In the genomic region with DNA sequence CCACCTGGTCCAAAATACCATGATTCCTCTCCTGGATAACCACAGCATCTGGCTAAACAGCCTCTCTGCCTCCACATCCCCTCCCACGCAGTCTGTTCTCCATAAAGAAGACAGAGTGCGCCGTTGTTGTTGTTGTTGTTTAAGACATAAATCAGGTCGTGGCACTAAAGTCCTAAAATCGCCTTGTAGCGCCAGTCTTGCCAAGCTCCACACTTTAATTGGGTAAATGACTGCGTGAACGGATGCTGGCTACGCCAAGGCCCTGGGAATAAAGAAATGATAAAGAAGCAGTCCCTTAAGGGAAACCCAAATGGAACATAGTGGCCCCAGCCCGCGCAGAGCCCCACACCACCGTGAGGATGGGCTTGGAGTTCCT, we compare ENCODE assay signal across 8 cellular contexts. TPM values are rescaled to one million over a fixed set of nuclear protein-coding genes. Genes with fewer than 3 reads are reported as not detected.
DNase-seq lines count a peak whose midpoint lies in the region; ATAC-seq, FAIRE-seq and TF ChIP-seq lines count a peak whose summit lies in the region.

No MANE protein-coding gene starts in this region.

- peak overlapping the region; percentile 63 for H3K27ac Mint-ChIP-seq in activated CD8-positive, alpha-beta memory T cell treated with anti-CD3 and anti-CD28 coated beads, Interleukin-2, amount 10 ng/mL, durations not matched to agents 7 days and 5 days

- CTCF ChIA-PET in activated CD8-positive, alpha-beta memory T cell treated with anti-CD3 and anti-CD28 coated beads, Interleukin-2, amount 10 ng/mL, durations not matched to agents 7 days and 5 days (lab: Charles Lee): interaction anchor here (0.6 to 6.3 kb wide), 6 partner anchors 11 to 219 kb away, joined by 3 to 35 read pairs (median 4); no protein-coding TSS in a partner anchor
- CTCF ChIA-PET in HepG2 (lab: Yijun Ruan, JAX; ENCODE audit: low intra/inter-chr PET ratio, low total read pairs): no interaction called here

- TF ChIP-seq RAD21 in HepG2 (CRISPR knock-in tag; IDR thresholded peaks at IDR 0.05): no peak

- H3K9me3 ChIP-seq in adrenal gland (replicated peaks in 1 of 3): no peaks in the 10 kb centered on the region
- H3K9me3 ChIP-seq in HepG2 (ENCODE audit: low read length): no peaks in the 10 kb centered on the region
- H3K9me3 ChIP-seq in tibial artery: no peaks in the 10 kb centered on the region

- no peaks in the 10 kb centered on the region for H3K9me3 Mint-ChIP-seq in activated CD8-positive, alpha-beta memory T cell treated with anti-CD3 and anti-CD28 coated beads, Interleukin-2, amount 10 ng/mL, durations not matched to agents 7 days and 5 days (ENCODE audit: low read depth)

- no peaks in the 10 kb centered on the region for H3K27me3 ChIP-seq in adrenal gland
- peaks cover 0 to 18% of the 10 kb centered on the region in 2 experiments; a peak in 3 of 5 replicates for H3K27me3 ChIP-seq in HepG2 (ENCODE audit: control insufficient read depth in 1 of 2, insufficient read depth in 2 of 2, low read length in 2 of 2)
- no peaks in the 10 kb centered on the region for H3K27me3 ChIP-seq in tibial artery

- H3K79me2 ChIP-seq in HepG2 (ENCODE audit: insufficient read depth, low read length): peaks cover 42% of the 10 kb centered on the region

- peaks cover 36% of the 10 kb centered on the region for H3K4me1 Mint-ChIP-seq in activated CD8-positive, alpha-beta memory T cell treated with anti-CD3 and anti-CD28 coated beads, Interleukin-2, amount 10 ng/mL, durations not matched to agents 7 days and 5 days

- H3K4me3 ChIP-seq in adrenal gland (peak overlapping the region; percentile 13 to 96 (median 56)), HepG2 (replicated peaks in 1 of 3; ENCODE audit: insufficient read depth in 1 of 3, low read depth in 2 of 3, low read length in 3 of 3) (peak overlapping the region; percentile 85 to 97 (median 91); a peak in 5 of 6 replicates), tibial artery (peak overlapping the region; percentile 85 to 99)

- 2 to 6% (median 3%) methylated on average over 9 to 12 of the region's 12 CpGs for WGBS in adrenal gland, 4 donors
- 14% methylated on average over 12 of the region's 12 CpGs for WGBS in HepG2 (ENCODE audit: low lambda C conversion rate)

- ATAC-seq in activated CD8-positive, alpha-beta memory T cell treated with anti-CD3 and anti-CD28 coated beads, Interleukin-2, amount 10 ng/mL, durations not matched to agents 7 days and 5 days: no peak
- ATAC-seq in HepG2 (no peak), HG03196 (IDR thresholded peaks at IDR 0.05; ENCODE audit: unreplicated experiment) (no peak)

- peaks cover 26% of the 10 kb centered on the region for H4K20me1 ChIP-seq in HepG2 (ENCODE audit: insufficient read depth, low read length)

- TF ChIP-seq EP300 in HepG2 (IDR thresholded peaks at IDR 0.05; ENCODE audit: low read depth in 2 of 2, low read length in 2 of 2) (no peak), HepG2 (CRISPR knock-in tag; IDR thresholded peaks at IDR 0.05; ENCODE audit: borderline replicate concordance) (no peak)

- peaks cover 10 to 14% of the 10 kb centered on the region in 2 donors for H3K4me1 ChIP-seq in adrenal gland (replicated peaks in 1 of 2)
- peaks cover 69% of the 10 kb centered on the region for H3K4me1 ChIP-seq in HepG2 (ENCODE audit: insufficient read depth, low read length)
- H3K4me1 ChIP-seq in tibial artery: peaks cover 0 to 35% (median 13%) of the 10 kb centered on the region in 4 donors

- no peak for FAIRE-seq in HepG2 (lab: Jason Lieb, UNC)

- peaks cover 30% of the 10 kb centered on the region for H3K27me3 Mint-ChIP-seq in activated CD8-positive, alpha-beta memory T cell treated with anti-CD3 and anti-CD28 coated beads, Interleukin-2, amount 10 ng/mL, durations not matched to agents 7 days and 5 days

- DNase-seq in activated CD8-positive, alpha-beta memory T cell treated with anti-CD3 and anti-CD28 coated beads, Interleukin-2, amount 10 ng/mL, durations not matched to agents 7 days and 5 days: no peak
- no peak for DNase-seq in activated CD8-positive, alpha-beta memory T cell treated with anti-CD3 and anti-CD28 coated beads, Interleukin-2, amount 50 U/mL, for 48 hours
- DNase-seq in adrenal gland (no peak), HepG2 (ENCODE audit: low spot score) (no peak), tibial artery (no peak), LoVo (ENCODE audit: low spot score) (no peak), NAMALWA (ENCODE audit: low spot score) (no peak)

- H3K4me2 ChIP-seq in HepG2 (ENCODE audit: low read depth, low read length): peak overlapping the region; percentile 100

- POLR2A ChIA-PET in HepG2 (lab: Yijun Ruan, JAX): interaction anchor here (0.9 kb wide), 2 partner anchors 10 to 11 kb away, joined by 4 to 7 read pairs; no protein-coding TSS in a partner anchor

- H3K9ac ChIP-seq in HepG2 (ENCODE audit: insufficient read depth, low read depth, low read length): no peak overlapping the region; the same call in 1 of the 2 replicates

- peaks cover 33% of the 10 kb centered on the region for H3K36me3 Mint-ChIP-seq in activated CD8-positive, alpha-beta memory T cell treated with anti-CD3 and anti-CD28 coated beads, Interleukin-2, amount 10 ng/mL, durations not matched to agents 7 days and 5 days

- H3K36me3 ChIP-seq in adrenal gland (replicated peaks in 1 of 2) (no peaks in the 10 kb centered on the region), HepG2 (replicated peaks in 1 of 2; ENCODE audit: control insufficient read depth in 1 of 2, insufficient read depth in 2 of 2, low read length in 2 of 2) (peaks cover 5 to 20% of the 10 kb centered on the region in 2 experiments), tibial artery (peaks cover 0 to 5% (median 0%) of the 10 kb centered on the region in 3 donors)

- BruUV-seq in HepG2 (replicated peaks; lab: Mats Ljungman, UMichigan): no TSS peak

- no peak for TF ChIP-seq CTCF in adrenal gland (IDR thresholded peaks at IDR 0.05)
- TF ChIP-seq CTCF in HepG2 (CRISPR knock-in tag; IDR thresholded peaks at IDR 0.05): no peak
- no peak for TF ChIP-seq CTCF in tibial artery (IDR thresholded peaks at IDR 0.05)

- in situ Hi-C loops in HepG2 (cut with HindIII; ENCODE audit: extremely low pct_ligation_motif_present, low pct_unique_long_range_greater_than_20kb): no loop called here

- H3K27ac ChIP-seq in adrenal gland: peak overlapping the region in 2 of 5 donors; percentile 82
- H3K27ac ChIP-seq in HepG2 (ENCODE audit: extremely low read length, insufficient read depth, low read length): no peak overlapping the region
- peak overlapping the region; percentile 75 to 81 for H3K27ac ChIP-seq in tibial artery

- H3K4me3 Mint-ChIP-seq in activated CD8-positive, alpha-beta memory T cell treated with anti-CD3 and anti-CD28 coated beads, Interleukin-2, amount 10 ng/mL, durations not matched to agents 7 days and 5 days: peak overlapping the region; percentile 73

- intact Hi-C loops in adrenal gland (cut with DNase I): no loop called here
- intact Hi-C loops in HepG2 (cut with micrococcal nuclease; ENCODE audit: unreplicated experiment): no loop called here
- intact Hi-C loops in tibial artery (cut with DNase I; ENCODE audit: low total_unique reads): no loop called here

- no peak for TF ChIP-seq POLR2A in adrenal gland (IDR thresholded peaks at IDR 0.05)
- no peak for TF ChIP-seq POLR2A in HepG2 (IDR thresholded peaks at IDR 0.05; ENCODE audit: insufficient read depth in 1 of 2, low read depth in 2 of 2, low read length in 2 of 2)

- no peak overlapping the region for H2AFZ ChIP-seq in HepG2 (ENCODE audit: low read length)

RNA-seq across cellular contexts. Expression of gene SFXN1, which starts 0.4 kb away (rescaled TPM):
- 100 to 1,000 TPM; 174 to 230 TPM for total RNA-seq in activated CD8-positive, alpha-beta memory T cell treated with anti-CD3 and anti-CD28 coated beads, Interleukin-2, amount 10 ng/mL, durations not matched to agents 7 days and 5 days
- total RNA-seq in adrenal gland (10 to 100 TPM; 34.0 to 84.4 (median 57.6) TPM), HepG2 (2016; rRNA removed; fragmentation: Illumina TruSeq; extraction: Trizol) (122 and 171 TPM in 2 replicates)
- polyA plus RNA-seq in adrenal gland (100 to 1,000 TPM in 1 of 3 donors, 10 to 100 TPM in 2; 10.1 to 102 (median 10.4) TPM), HepG2 (2011; rRNA removed) (130 and 135 TPM in 2 replicates)
- total RNA-seq in HepG2 (2016; cell fraction: cytosol; rRNA removed; fragmentation: Illumina TruSeq; extraction: Trizol; ENCODE audit: low read depth): 25.6 and 31.9 TPM in 2 replicates
- 115 and 180 TPM in 2 replicates for total RNA-seq in HepG2 (2016; cell fraction: insoluble cytoplasmic fraction; rRNA removed; fragmentation: Illumina TruSeq; extraction: Trizol)
- 61.2 and 64.1 TPM in 2 replicates for total RNA-seq in HepG2 (2016; cell fraction: membrane; rRNA removed; fragmentation: Illumina TruSeq; extraction: Trizol)
- 61.7 and 62.4 TPM in 2 replicates for total RNA-seq in HepG2 (2016; cell fraction: nucleus; rRNA removed; fragmentation: Illumina TruSeq; extraction: Trizol)
- polyA plus RNA-seq in HepG2 (2011; cell fraction: cytosol; rRNA removed): 114 and 150 TPM in 2 replicates
- 85.0 and 100 TPM in 2 replicates for polyA plus RNA-seq in HepG2 (2011; cell fraction: nucleus; rRNA removed)
- 117 and 127 TPM in 2 replicates for polyA plus RNA-seq in HepG2 (2012)
- 16.6 and 20.5 TPM in 2 replicates for polyA plus RNA-seq in HepG2 (2016; cell fraction: cytosol; fragmentation: Illumina TruSeq; extraction: Trizol; ENCODE audit: low read depth)
- polyA plus RNA-seq in HepG2 (2016; cell fraction: insoluble cytoplasmic fraction; fragmentation: Illumina TruSeq; extraction: Trizol; ENCODE audit: low read depth): 111 and 120 TPM in 2 replicates
- 26.8 and 27.4 TPM in 2 replicates for polyA plus RNA-seq in HepG2 (2016; cell fraction: membrane; fragmentation: Illumina TruSeq; extraction: Trizol; ENCODE audit: low read depth)
- 57.1 and 59.3 TPM in 2 replicates for polyA plus RNA-seq in HepG2 (2016; cell fraction: nucleus; fragmentation: Illumina TruSeq; extraction: Trizol; ENCODE audit: insufficient read depth, low read depth)
- polyA minus RNA-seq in HepG2 (2011; rRNA and poly(A)+ RNA removed; ENCODE audit: low replicate concordance): 225 and 261 TPM in 2 replicates
- polyA minus RNA-seq in HepG2 (2011; cell fraction: cytosol; rRNA and poly(A)+ RNA removed): 93.0 and 118 TPM in 2 replicates
- polyA minus RNA-seq in HepG2 (2011; cell fraction: nucleus; rRNA and poly(A)+ RNA removed): 119 and 123 TPM in 2 replicates

RNA-seq across cellular contexts. Expression of gene DRD1, which starts 34.0 kb away (rescaled TPM):
- total RNA-seq in activated CD8-positive, alpha-beta memory T cell treated with anti-CD3 and anti-CD28 coated beads, Interleukin-2, amount 10 ng/mL, durations not matched to agents 7 days and 5 days: not detected
- total RNA-seq in adrenal gland (1 to 10 TPM in 1 of 8 donors, under 1 TPM in 7; 0.19 to 1.3 (median 0.42) TPM), HepG2 (2016; rRNA removed; fragmentation: Illumina TruSeq; extraction: Trizol) (not detected in 2 replicates)
- polyA plus RNA-seq in adrenal gland (under 1 TPM; 0.09 to 0.24 (median 0.16) TPM), HepG2 (2011; rRNA removed) (not detected in 2 replicates)
- total RNA-seq in HepG2 (2016; cell fraction: cytosol; rRNA removed; fragmentation: Illumina TruSeq; extraction: Trizol; ENCODE audit: low read depth): not detected in 2 replicates
- total RNA-seq in HepG2 (2016; cell fraction: insoluble cytoplasmic fraction; rRNA removed; fragmentation: Illumina TruSeq; extraction: Trizol): not detected in 2 replicates
- not detected in 2 replicates for total RNA-seq in HepG2 (2016; cell fraction: membrane; rRNA removed; fragmentation: Illumina TruSeq; extraction: Trizol)
- total RNA-seq in HepG2 (2016; cell fraction: nucleus; rRNA removed; fragmentation: Illumina TruSeq; extraction: Trizol): not detected in 2 replicates
- not detected in 2 replicates for polyA plus RNA-seq in HepG2 (2011; cell fraction: cytosol; rRNA removed)
- polyA plus RNA-seq in HepG2 (2011; cell fraction: nucleus; rRNA removed): not detected in 2 replicates
- polyA plus RNA-seq in HepG2 (2012): not detected in 2 replicates
- not detected in 2 replicates for polyA plus RNA-seq in HepG2 (2016; cell fraction: cytosol; fragmentation: Illumina TruSeq; extraction: Trizol; ENCODE audit: low read depth)
- not detected in 2 replicates for polyA plus RNA-seq in HepG2 (2016; cell fraction: insoluble cytoplasmic fraction; fragmentation: Illumina TruSeq; extraction: Trizol; ENCODE audit: low read depth)
- not detected in 2 replicates for polyA plus RNA-seq in HepG2 (2016; cell fraction: membrane; fragmentation: Illumina TruSeq; extraction: Trizol; ENCODE audit: low read depth)
- not detected in 2 replicates for polyA plus RNA-seq in HepG2 (2016; cell fraction: nucleus; fragmentation: Illumina TruSeq; extraction: Trizol; ENCODE audit: insufficient read depth, low read depth)
- polyA minus RNA-seq in HepG2 (2011; rRNA and poly(A)+ RNA removed; ENCODE audit: low replicate concordance): not detected in 2 replicates
- not detected in 2 replicates for polyA minus RNA-seq in HepG2 (2011; cell fraction: cytosol; rRNA and poly(A)+ RNA removed)
- not detected in 2 replicates for polyA minus RNA-seq in HepG2 (2011; cell fraction: nucleus; rRNA and poly(A)+ RNA removed)
